ENCODE assay signal across 23 cellular contexts in genomic region chr9:9892217-9892616, GRCh38.
DNase-seq lines count a peak whose midpoint lies in the region; ATAC-seq and TF ChIP-seq lines count a peak whose summit lies in the region.
"Had no signal": no experiment of that assay in that cellular context is flagged by ENCODE, and none has a peak within 500 bp of the region (broad histone marks: within the 10 kb centered on the region; RNA-seq: fewer than 3 reads in every experiment).

No MANE protein-coding gene starts in this region.

- H3K4me3 ChIP-seq in GM12865 (ENCODE audit: low read depth, low read length) = no peak overlapping the region
- H3K4me3 ChIP-seq: SJCRH30 had no signal

- no peak for TF ChIP-seq CTCF in GM12865 (IDR thresholded peaks at IDR 0.05; ENCODE audit: insufficient read depth, low read depth, low read length, missing control alignments)

- intact Hi-C loops in Right ventricle myocardium inferior (cut with DNase I) = no loop called here

- DNase-seq in GM12865 (ENCODE audit: low read depth) (peak; percentile 4), NAMALWA (ENCODE audit: low spot score) (peak; percentile 11), Right ventricle myocardium inferior (ENCODE audit: missing footprints) (no peak), G401 (ENCODE audit: low spot score) (no peak)
- no peak for DNase-seq in activated CD4-positive, alpha-beta T cell treated with anti-CD3 and anti-CD28 coated beads for 48 hours
- DNase-seq in stimulated activated CD4-positive, alpha-beta T cell treated with anti-CD3 and anti-CD28 coated beads, Interleukin-1b, Interleukin-23, amount 100 ng/mL, for 48 hours = no peak
- DNase-seq: ACHN; BE2C; CD8-positive, alpha-beta memory T cell; DMS79 treated with DMSO at 0.1 percent for 48 hours; NCI-H1092 treated with DMSO at 0.1 percent for 48 hours; NCI-H1436; NCI-H187; NCI-H2081 treated with DMSO at 0.1 percent for 48 hours; NCI-H2171; NCI-H226; NCI-H510A; NCI-H69; SJCRH30; T-helper 17 cell had no signal

- ATAC-seq in GM19023 (IDR thresholded peaks at IDR 0.05; ENCODE audit: unreplicated experiment) = peak; percentile 50
- ATAC-seq in HG02798 (IDR thresholded peaks at IDR 0.05; ENCODE audit: poor library complexity, unreplicated experiment) = peak; percentile 43
- ATAC-seq in Right ventricle myocardium inferior = no peak
- ATAC-seq: SK-N-SH treated with all-trans-retinoic acid at 6 μM for 48 hours, T-helper 17 cell had no signal

- in situ Hi-C loops in G401 (cut with HindIII; ENCODE audit: low sequenced_read_pairs) = no loop called here

Comparison
In these comparisons a context has a peak if more than half of its experiments do, and no peak if none do; other contexts are left out.
1. DNase-seq: peak in GM12865 (single experiment) and NAMALWA (single experiment); none in Right ventricle myocardium inferior (single experiment), activated CD4-positive, alpha-beta T cell treated with anti-CD3 and anti-CD28 coated beads for 48 hours (single experiment), G401 (single experiment) and stimulated activated CD4-positive, alpha-beta T cell treated with anti-CD3 and anti-CD28 coated beads, Interleukin-1b, Interleukin-23, amount 100 ng/mL, for 48 hours (single experiment).